1 cellular context compared by ENCODE assay signal in genomic region chr11:17770048-17770652, GRCh38.
A peak's percentile ranks its signal among the peaks of the same experiment; 100 is the strongest.
TF ChIP-seq lines count a peak whose summit lies in the region.

No MANE protein-coding gene starts in this region.

TF ChIP-seq in K562, 482 proteins besides CTCF, POLR2A, EP300 and RAD21:
- TF ChIP-seq U2AF2 (optimal IDR thresholded peaks at IDR 0.05; ENCODE audit: low read depth, low read length) (no peak), IRF9 (tag; IDR thresholded peaks at IDR 0.05) (no peak), TRIM28 (IDR thresholded peaks at IDR 0.05) (0 out of 2 replicates have a peak, but pooled peaks have one; percentile 33), THRB (CRISPR knock-in tag; conservative IDR thresholded peaks at IDR 0.05) (no peak), FOXA3 (CRISPR knock-in tag; conservative IDR thresholded peaks at IDR 0.05 in 1 of 2, IDR thresholded peaks at IDR 0.05 in 1 of 2) (peak; percentile 88 to 95), ILK (tag; IDR thresholded peaks at IDR 0.05; ENCODE audit: borderline replicate concordance, low read depth) (no peak), FOXM1 (IDR thresholded peaks at IDR 0.05; ENCODE audit: low read depth) (no peak), FOXM1 (CRISPR knock-in tag; IDR thresholded peaks at IDR 0.05; ENCODE audit: low read depth) (no peak), NFIC (IDR thresholded peaks at IDR 0.05) (peak; percentile 90), HIVEP1 (CRISPR knock-in tag; IDR thresholded peaks at IDR 0.05) (no peak), MTA1 (IDR thresholded peaks at IDR 0.05; ENCODE audit: borderline replicate concordance) (no peak), TFAP4 (CRISPR knock-in tag; IDR thresholded peaks at IDR 0.05; ENCODE audit: borderline replicate concordance) (peak; percentile 24; the same call in 1 of the 2 replicates), ID3 (CRISPR knock-in tag; IDR thresholded peaks at IDR 0.05) (no peak), ID3 (tag; IDR thresholded peaks at IDR 0.05) (no peak), MEIS2 (IDR thresholded peaks at IDR 0.05; ENCODE audit: partially characterized antibody) (peak; percentile 24), FOXK2 (conservative IDR thresholded peaks at IDR 0.05 in 1 of 2, IDR thresholded peaks at IDR 0.05 in 1 of 2; ENCODE audit: low read depth in 2 of 2) (0 out of 4 replicates have a peak, but pooled peaks of 1 of the 2 experiments have one; percentile 32), RBM14 (IDR thresholded peaks at IDR 0.05; ENCODE audit: borderline replicate concordance, insufficient read depth, low read depth, low read length) (no peak), CLOCK (CRISPR knock-in tag; IDR thresholded peaks at IDR 0.05; ENCODE audit: borderline replicate concordance) (no peak), NCOA2 (IDR thresholded peaks at IDR 0.05; ENCODE audit: partially characterized antibody in 2 of 2) (no peak), USF2 (CRISPR knock-in tag; IDR thresholded peaks at IDR 0.05) (no peak), DLX4 (CRISPR knock-in tag; IDR thresholded peaks at IDR 0.05) (no peak), NR2C2 (CRISPR knock-in tag; IDR thresholded peaks at IDR 0.05) (no peak), NR2C2 (tag; IDR thresholded peaks at IDR 0.05) (peak; percentile 71), CTCFL (IDR thresholded peaks at IDR 0.05; ENCODE audit: borderline replicate concordance, insufficient read depth, low read depth, low read length, poor library complexity, severe bottlenecking) (peak; percentile 15), PBX2 (CRISPR knock-in tag; IDR thresholded peaks at IDR 0.05; ENCODE audit: low read depth) (no peak), PBX2 (tag; conservative IDR thresholded peaks at IDR 0.05; ENCODE audit: low read depth) (0 out of 2 replicates have a peak, but pooled peaks have one; percentile 24), ZEB2 (IDR thresholded peaks at IDR 0.05) (no peak), NR2C1 (IDR thresholded peaks at IDR 0.05) (no peak), NR2C1 (tag; IDR thresholded peaks at IDR 0.05) (peak; percentile 60), XRCC3 (IDR thresholded peaks at IDR 0.05) (no peak), ZNF639 (CRISPR knock-in tag; conservative IDR thresholded peaks at IDR 0.05 in 1 of 2, IDR thresholded peaks at IDR 0.05 in 1 of 2) (no peak), E2F5 (CRISPR knock-in tag; IDR thresholded peaks at IDR 0.05) (no peak), HDAC2 (IDR thresholded peaks at IDR 0.05) (no peak), ESRRA (IDR thresholded peaks at IDR 0.05; ENCODE audit: borderline replicate concordance, low read depth) (peak; percentile 89), CGGBP1 (CRISPR knock-in tag; IDR thresholded peaks at IDR 0.05) (no peak), LEF1 (IDR thresholded peaks at IDR 0.05) (peak; percentile 45; the same call in 1 of the 2 replicates), KLF1 (tag; IDR thresholded peaks at IDR 0.05) (0 out of 2 replicates have a peak, but pooled peaks have one; percentile 51), SRSF7 (optimal IDR thresholded peaks at IDR 0.05; ENCODE audit: low read depth, low read length) (no peak)
